10 cellular contexts compared by ENCODE assay signal in genomic region chr10:75226656-75227055, GRCh38. TPM values are rescaled to one million over a fixed set of nuclear protein-coding genes. Genes with fewer than 3 reads are reported as not detected.
DNase-seq lines count a peak whose midpoint lies in the region; ATAC-seq and TF ChIP-seq lines count a peak whose summit lies in the region.
"Had no signal": no experiment of that assay in that cellular context is flagged by ENCODE, and none has a peak within 500 bp of the region (broad histone marks: within the 10 kb centered on the region; RNA-seq: fewer than 3 reads in every experiment).

No MANE protein-coding gene starts in this region.

- H3K79me2 ChIP-seq in ACC112 (ENCODE audit: control insufficient read depth, insufficient read depth, low read length, unreplicated experiment), result peaks cover 62% of the 10 kb centered on the region
- peaks cover 68% of the 10 kb centered on the region for H3K79me2 ChIP-seq in KMS-11 (ENCODE audit: insufficient read depth, low read depth)
- H3K79me2 ChIP-seq in parathyroid adenoma, result peaks cover 24% of the 10 kb centered on the region

- H3K36me3 Mint-ChIP-seq in endothelial cell (ENCODE audit: low read depth, unreplicated experiment), result peaks cover 34% of the 10 kb centered on the region

- H3K4me1 ChIP-seq in ACC112 (ENCODE audit: control insufficient read depth, insufficient read depth, low read length, unreplicated experiment) (peaks cover 71% of the 10 kb centered on the region), KMS-11 (ENCODE audit: low read depth, poor library complexity, severe bottlenecking) (peaks cover 72% of the 10 kb centered on the region), parathyroid adenoma (peaks cover 35% of the 10 kb centered on the region)

- ATAC-seq in HG02938 (IDR thresholded peaks at IDR 0.05; ENCODE audit: unreplicated experiment), result no peak

- H3K4me3 Mint-ChIP-seq in endothelial cell (ENCODE audit: unreplicated experiment), result no peak overlapping the region
- H3K4me3 Mint-ChIP-seq: activated CD4-positive, alpha-beta T cell treated with anti-CD3 and anti-CD28 coated beads, Interleukin-2, amount 10 ng/mL, durations not matched to agents 24 days and 14 days had no signal

- H3K9ac ChIP-seq in KMS-11 (no peak overlapping the region), parathyroid adenoma (no peak overlapping the region)

- H3K27ac Mint-ChIP-seq in endothelial cell (ENCODE audit: unreplicated experiment), result peak overlapping the region; percentile 99
- H3K27ac Mint-ChIP-seq: activated CD4-positive, alpha-beta T cell treated with anti-CD3 and anti-CD28 coated beads, Interleukin-2, amount 10 ng/mL, durations not matched to agents 24 days and 14 days had no signal

- peaks cover 2% of the 10 kb centered on the region for H3K27me3 Mint-ChIP-seq in endothelial cell (ENCODE audit: unreplicated experiment)
- H3K27me3 Mint-ChIP-seq: activated CD4-positive, alpha-beta T cell treated with anti-CD3 and anti-CD28 coated beads, Interleukin-2, amount 10 ng/mL, durations not matched to agents 24 days and 14 days had no signal

- H3K36me3 ChIP-seq in ACC112 (ENCODE audit: insufficient read depth, low read length) (peaks cover 20% of the 10 kb centered on the region), KMS-11 (ENCODE audit: insufficient read depth) (peaks cover 6% of the 10 kb centered on the region; the same call in 1 of the 2 replicates), parathyroid adenoma (ENCODE audit: control insufficient read depth, insufficient read depth, low read length) (no peaks in the 10 kb centered on the region)

- DNase-seq in endothelial cell (ENCODE audit: low spot score) (no peak), HEK293T (ENCODE audit: extremely low spot score) (no peak), NCI-H2227 (lab: John Stamatoyannopoulos, UW; ENCODE audit: unreplicated experiment) (no peak)
- no peak for DNase-seq in activated CD4-positive, alpha-beta T cell treated with anti-CD3 and anti-CD28 coated beads for 48 hours
- DNase-seq: activated CD4-positive, alpha-beta T cell treated with anti-CD3 and anti-CD28 coated beads, Interleukin-2, amount 10 ng/mL, durations not matched to agents 24 days and 14 days had no signal

- H3K27ac ChIP-seq in ACC112 (ENCODE audit: low read depth, low read length) (peak overlapping the region; percentile 77), KMS-11 (peak overlapping the region; percentile 4; the same call in 1 of the 2 replicates), parathyroid adenoma (no peak overlapping the region)
- H3K27ac ChIP-seq: C4-2B had no signal

- CTCF ChIA-PET in HEK293T (lab: Yijun Ruan, JAX), result interaction anchor here (0.6 to 2.0 kb wide), 4 partner anchors 9 to 163 kb away, joined by 3 to 5 read pairs (median 3); partner anchors contain the start of gene COMTD1

- POLR2A ChIA-PET in HEK293T (lab: Yijun Ruan, JAX), result interaction anchor here (1.1 to 1.7 kb wide), 3 partner anchors 9 to 17 kb away, joined by 3 to 12 read pairs (median 4); partner anchors contain the start of gene VDAC2

- peaks cover 31% of the 10 kb centered on the region for H4K20me1 ChIP-seq in KMS-11 (ENCODE audit: insufficient read depth)

- H3K4me2 ChIP-seq in KMS-11 (peak overlapping the region; percentile 5; the same call in 1 of the 2 replicates), parathyroid adenoma (ENCODE audit: low read length) (peak overlapping the region; percentile 51)

- no peaks in the 10 kb centered on the region for H3K9me3 ChIP-seq in parathyroid adenoma (ENCODE audit: control insufficient read depth, low read length)

- H3K27me3 ChIP-seq in ACC112 (ENCODE audit: insufficient read depth, low read length) (no peaks in the 10 kb centered on the region), KMS-11 (ENCODE audit: insufficient read depth, low read depth) (no peaks in the 10 kb centered on the region), parathyroid adenoma (ENCODE audit: control insufficient read depth, insufficient read depth, low read length) (no peaks in the 10 kb centered on the region)

- H3K4me3 ChIP-seq in ACC112 (ENCODE audit: low read depth, low read length) (no peak overlapping the region), KMS-11 (IDR thresholded peaks at IDR 0.05; ENCODE audit: insufficient read depth, low read depth, low read length) (no peak overlapping the region), parathyroid adenoma (ENCODE audit: low read depth, low read length) (no peak overlapping the region)

- peaks cover 50% of the 10 kb centered on the region for H3K4me1 Mint-ChIP-seq in endothelial cell (ENCODE audit: unreplicated experiment)

- H2AFZ ChIP-seq in ACC112 (ENCODE audit: low read length, unreplicated experiment), result no peak overlapping the region
- no peak overlapping the region for H2AFZ ChIP-seq in KMS-11 (ENCODE audit: low read depth)
- no peak overlapping the region for H2AFZ ChIP-seq in parathyroid adenoma

- TF ChIP-seq CTCF in KMS-11 (conservative IDR thresholded peaks at IDR 0.05; ENCODE audit: low read depth, low read length) (no peak), endothelial cell (IDR thresholded peaks at IDR 0.05; ENCODE audit: unreplicated experiment) (no peak), parathyroid adenoma (IDR thresholded peaks at IDR 0.05) (no peak)

- H3K9me3 Mint-ChIP-seq in endothelial cell (ENCODE audit: unreplicated experiment), result no peaks in the 10 kb centered on the region
- H3K9me3 Mint-ChIP-seq: activated CD4-positive, alpha-beta T cell treated with anti-CD3 and anti-CD28 coated beads, Interleukin-2, amount 10 ng/mL, durations not matched to agents 24 days and 14 days had no signal

TF ChIP-seq in HEK293T, 16 proteins besides CTCF, POLR2A, EP300 and RAD21:
- TF ChIP-seq SUZ12 (IDR thresholded peaks at IDR 0.05) (no peak), CTBP1 (IDR thresholded peaks at IDR 0.05; ENCODE audit: borderline replicate concordance) (no peak), ARNT (IDR thresholded peaks at IDR 0.05) (no peak), ELF4 (IDR thresholded peaks at IDR 0.05) (no peak), ZNF384 (IDR thresholded peaks at IDR 0.05) (no peak), BHLHE40 (IDR thresholded peaks at IDR 0.05; ENCODE audit: borderline replicate concordance) (no peak), HDGF (IDR thresholded peaks at IDR 0.05; ENCODE audit: borderline replicate concordance) (no peak), SP1 (IDR thresholded peaks at IDR 0.05) (no peak), L3MBTL2 (conservative IDR thresholded peaks at IDR 0.05) (no peak), TARDBP (IDR thresholded peaks at IDR 0.05) (no peak), FOXM1 (IDR thresholded peaks at IDR 0.05; ENCODE audit: borderline replicate concordance) (no peak), FOXA1 (IDR thresholded peaks at IDR 0.05) (no peak), NFRKB (IDR thresholded peaks at IDR 0.05) (no peak), LEF1 (IDR thresholded peaks at IDR 0.05; ENCODE audit: borderline replicate concordance) (no peak), FOXK2 (IDR thresholded peaks at IDR 0.05) (no peak)
- TF ChIP-seq, protein P1, sequence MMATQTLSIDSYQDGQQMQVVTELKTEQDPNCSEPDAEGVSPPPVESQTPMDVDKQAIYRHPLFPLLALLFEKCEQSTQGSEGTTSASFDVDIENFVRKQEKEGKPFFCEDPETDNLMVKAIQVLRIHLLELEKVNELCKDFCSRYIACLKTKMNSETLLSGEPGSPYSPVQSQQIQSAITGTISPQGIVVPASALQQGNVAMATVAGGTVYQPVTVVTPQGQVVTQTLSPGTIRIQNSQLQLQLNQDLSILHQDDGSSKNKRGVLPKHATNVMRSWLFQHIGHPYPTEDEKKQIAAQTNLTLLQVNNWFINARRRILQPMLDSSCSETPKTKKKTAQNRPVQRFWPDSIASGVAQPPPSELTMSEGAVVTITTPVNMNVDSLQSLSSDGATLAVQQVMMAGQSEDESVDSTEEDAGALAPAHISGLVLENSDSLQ (IDR thresholded peaks at IDR 0.05), result no peak
TF ChIP-seq in HEK293T: peak in this region for 0.

RNA-seq across cellular contexts. Expression of gene COMTD1, which starts 9.1 kb away (rescaled TPM):
- 8.9 TPM for total RNA-seq in endothelial cell (ENCODE audit: unreplicated experiment)

RNA-seq across cellular contexts. Expression of gene VDAC2, which starts 16.1 kb away (rescaled TPM):
- 178 TPM for total RNA-seq in endothelial cell (ENCODE audit: unreplicated experiment)
